8 cellular contexts compared by ENCODE assay signal in the genomic region with DNA sequence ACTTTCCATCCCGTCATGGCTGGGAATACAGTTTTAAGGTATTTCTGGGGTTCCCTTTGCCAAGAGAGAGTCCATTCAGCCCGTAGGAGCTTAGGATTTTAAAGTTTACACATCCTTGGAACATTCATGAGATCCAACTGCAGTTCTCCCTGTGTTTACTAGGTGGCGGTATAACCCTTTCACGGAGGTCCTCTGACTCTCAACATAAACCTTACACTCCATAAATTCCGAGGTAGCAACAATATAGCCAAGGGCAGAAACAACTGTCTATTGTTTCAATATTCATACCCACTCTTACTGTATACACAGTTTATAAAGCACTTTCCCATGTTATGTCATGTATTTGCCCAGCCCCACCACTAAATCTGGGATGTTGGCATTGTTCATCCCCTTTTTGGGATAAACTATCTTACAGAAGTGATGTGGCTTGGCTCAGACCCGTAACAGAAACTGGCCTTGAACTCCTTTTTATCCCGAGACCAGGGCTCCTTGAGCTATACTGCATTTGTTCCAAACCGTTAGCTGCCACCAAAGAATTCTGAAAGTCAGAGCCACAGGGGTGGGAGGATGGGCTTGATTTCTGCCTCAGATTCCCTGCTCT.
DNase-seq lines count a peak whose midpoint lies in the region; ATAC-seq, FAIRE-seq and TF ChIP-seq lines count a peak whose summit lies in the region.

No MANE protein-coding gene starts in this region.

- POLR2A ChIA-PET in GM12878 (lab: Charles Lee): no interaction called here

- intact Hi-C loops in GM12878 (cut with micrococcal nuclease; ENCODE audit: unreplicated experiment): loop anchor here (1.0 to 5.0 kb wide), 2 partner anchors 263 to 616 kb away; a partner anchor contains a TSS

- no peaks in the 10 kb centered on the region for H3K79me2 ChIP-seq in GM12878 (ENCODE audit: control insufficient read depth, insufficient read depth, low read length)

- no peak for TF ChIP-seq POLR2A in GM12878 (IDR thresholded peaks at IDR 0.05; ENCODE audit: low read depth, low read length)

- H3K4me2 ChIP-seq in GM12878 (ENCODE audit: control insufficient read depth, insufficient read depth): no peak overlapping the region

- DNase-seq in DMS 273 (lab: John Stamatoyannopoulos, UW; ENCODE audit: unreplicated experiment) (peak; percentile 79), DMS 273 treated with DMSO at 0.1 percent for 48 hours (lab: John Stamatoyannopoulos, UW) (no peak), NCI-H510A treated with DMSO at 0.1 percent for 48 hours (lab: John Stamatoyannopoulos, UW) (peak; percentile 48), GM12878 (ENCODE audit: low read depth, low spot score) (no peak), iris pigment epithelial cell (ENCODE audit: low read depth) (peak; percentile 59), thoracic aorta (ENCODE audit: low spot score) (no peak)

- no peak for TF ChIP-seq EP300 in GM12878 (IDR thresholded peaks at IDR 0.05; ENCODE audit: borderline replicate concordance in 1 of 2, control insufficient read depth in 1 of 2, low read depth in 2 of 2, low read length in 2 of 2)

- H3K4me3 ChIP-seq in GM12878: no peak overlapping the region
- no peak overlapping the region for H3K4me3 ChIP-seq in thoracic aorta

- peak; percentile 82 to 89 (median 84) for TF ChIP-seq CTCF in GM12878 (IDR thresholded peaks at IDR 0.05 in 2 of 3, conservative IDR thresholded peaks at IDR 0.05 in 1 of 3; ENCODE audit: control insufficient read depth in 2 of 3, extremely low read depth in 1 of 3, insufficient read depth in 1 of 3, low read depth in 3 of 3, low read length in 3 of 3)
- TF ChIP-seq CTCF in thoracic aorta (IDR thresholded peaks at IDR 0.05): peak; percentile 53

- FAIRE-seq in GM12878 (lab: Jason Lieb, UNC): peak; percentile 84

- CTCF ChIA-PET in GM12878 (lab: Yijun Ruan, JAX): interaction anchor here (0.6 to 9.1 kb wide), 13 partner anchors 9 to 411 kb away, joined by 3 to 49 read pairs (median 4); no protein-coding TSS in a partner anchor

- SMC1A ChIA-PET in GM12878 (lab: Charles Lee; ENCODE audit: uncharacterized antibody, unreplicated experiment): interaction anchor here (0.8 to 2.9 kb wide), 4 partner anchors 9 to 262 kb away, joined by 3 to 16 read pairs (median 4); no protein-coding TSS in a partner anchor

- H3K9ac ChIP-seq in GM12878 (ENCODE audit: control insufficient read depth, insufficient read depth, low read length): no peak overlapping the region

- no peak overlapping the region for H2AFZ ChIP-seq in GM12878 (ENCODE audit: control insufficient read depth, low read depth, low read length)

- RAD21 ChIA-PET in GM12878 (lab: Charles Lee; ENCODE audit: unreplicated experiment): interaction anchor here (1.0 to 1.5 kb wide), 3 partner anchors 261 to 616 kb away, joined by 3 to 7 read pairs (median 3); no protein-coding TSS in a partner anchor

- H3K27ac ChIP-seq in GM12878 (ENCODE audit: control insufficient read depth, insufficient read depth) (no peak overlapping the region), thoracic aorta (no peak overlapping the region)

- H3K4me1 ChIP-seq in GM12878 (ENCODE audit: control insufficient read depth, insufficient read depth, low read length) (no peaks in the 10 kb centered on the region), thoracic aorta (ENCODE audit: control insufficient read depth in 1 of 2, low read depth in 2 of 2) (no peaks in the 10 kb centered on the region)

- in situ Hi-C loops in GM12878 (cut with MboI): loop anchor here (5.0 kb wide), 1 partner anchor 261 kb away; no protein-coding TSS in a partner anchor

- H4K20me1 ChIP-seq in GM12878 (ENCODE audit: control insufficient read depth, insufficient read depth): no peaks in the 10 kb centered on the region

- peak; percentile 84 for TF ChIP-seq RAD21 in GM12878 (IDR thresholded peaks at IDR 0.05; ENCODE audit: insufficient read depth, low read depth, low read length)

- 2% methylated on average over 8 of the region's 8 CpGs for WGBS in GM12878 (ENCODE audit: insufficient coverage, insufficient replicate concordance, low lambda C conversion rate, missing lambda C conversion rate)

- H3K27me3 ChIP-seq in GM12878 (replicated peaks in 1 of 2; ENCODE audit: control insufficient read depth in 2 of 2, insufficient read depth in 2 of 2, low read length in 1 of 2): no peaks in the 10 kb centered on the region
- H3K27me3 ChIP-seq in thoracic aorta (replicated peaks; ENCODE audit: insufficient read depth): no peaks in the 10 kb centered on the region

- ATAC-seq in HG03175 (IDR thresholded peaks at IDR 0.05; ENCODE audit: unreplicated experiment) (peak; percentile 57), GM12878 (peak; percentile 84), thoracic aorta (ENCODE audit: insufficient number of reproducible peaks, low FRiP score, low read depth) (no peak), GM19324 (IDR thresholded peaks at IDR 0.05; ENCODE audit: low FRiP score, unreplicated experiment) (no peak)

- H3K36me3 ChIP-seq in GM12878 (ENCODE audit: control insufficient read depth in 2 of 2, insufficient read depth in 2 of 2, low read length in 1 of 2) (no peaks in the 10 kb centered on the region), thoracic aorta (no peaks in the 10 kb centered on the region)

- no peaks in the 10 kb centered on the region for H3K9me3 ChIP-seq in GM12878 (replicated peaks; ENCODE audit: control insufficient read depth, insufficient read depth, low read length)
- no peaks in the 10 kb centered on the region for H3K9me3 ChIP-seq in thoracic aorta

- no TSS peak for BruUV-seq in GM12878 (replicated peaks; lab: Mats Ljungman, UMichigan)

TF ChIP-seq in GM12878, 131 proteins besides CTCF, POLR2A, EP300 and RAD21:
- TF ChIP-seq, protein P1, sequence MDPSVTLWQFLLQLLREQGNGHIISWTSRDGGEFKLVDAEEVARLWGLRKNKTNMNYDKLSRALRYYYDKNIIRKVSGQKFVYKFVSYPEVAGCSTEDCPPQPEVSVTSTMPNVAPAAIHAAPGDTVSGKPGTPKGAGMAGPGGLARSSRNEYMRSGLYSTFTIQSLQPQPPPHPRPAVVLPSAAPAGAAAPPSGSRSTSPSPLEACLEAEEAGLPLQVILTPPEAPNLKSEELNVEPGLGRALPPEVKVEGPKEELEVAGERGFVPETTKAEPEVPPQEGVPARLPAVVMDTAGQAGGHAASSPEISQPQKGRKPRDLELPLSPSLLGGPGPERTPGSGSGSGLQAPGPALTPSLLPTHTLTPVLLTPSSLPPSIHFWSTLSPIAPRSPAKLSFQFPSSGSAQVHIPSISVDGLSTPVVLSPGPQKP (IDR thresholded peaks at IDR 0.05; ENCODE audit: low read depth, low read length): no peak
- peak; percentile 57; the same call in 1 of the 2 replicates for TF ChIP-seq SMC3 (IDR thresholded peaks at IDR 0.05; ENCODE audit: borderline replicate concordance, low read length)

Comparison
In these comparisons a context has a peak if more than half of its experiments do, and no peak if none do; other contexts are left out.
1. DNase-seq: peak in DMS 273 (single experiment), NCI-H510A treated with DMSO at 0.1 percent for 48 hours (single experiment) and iris pigment epithelial cell (single experiment); none in DMS 273 treated with DMSO at 0.1 percent for 48 hours (single experiment), GM12878 (single experiment) and thoracic aorta (single experiment).
2. ATAC-seq: peak in HG03175 (single experiment) and GM12878 (single experiment); none in thoracic aorta (single experiment) and GM19324 (single experiment).